Comparison of ENCODE assay signal across 11 cellular contexts in genomic region chr6:137879301-137879700, GRCh38. TPM values are rescaled to one million over a fixed set of nuclear protein-coding genes. Genes with fewer than 3 reads are reported as not detected.
A peak's percentile ranks its signal among the peaks of the same experiment; 100 is the strongest.
DNase-seq lines count a peak whose midpoint lies in the region; ATAC-seq and TF ChIP-seq lines count a peak whose summit lies in the region.
"Had no signal": no experiment of that assay in that cellular context is flagged by ENCODE, and none has a peak within 500 bp of the region (broad histone marks: within the 10 kb centered on the region; RNA-seq: fewer than 3 reads in every experiment).

No MANE protein-coding gene starts in this region.

- H3K27me3 ChIP-seq in CD4-positive, CD25-positive, alpha-beta regulatory T cell (ENCODE audit: control insufficient read depth, insufficient read depth, low read length) = no peaks in the 10 kb centered on the region

- peaks cover 86% of the 10 kb centered on the region for H3K36me3 ChIP-seq in CD4-positive, CD25-positive, alpha-beta regulatory T cell (ENCODE audit: control insufficient read depth, insufficient read depth, low read length)
- H3K36me3 ChIP-seq in ES-I3 (ENCODE audit: insufficient read depth, low read length) = peaks cover 5% of the 10 kb centered on the region; the same call in 1 of the 2 replicates

- peak overlapping the region; percentile 89 to 93 (median 92) for H3K27ac Mint-ChIP-seq in CD4-positive, CD25-positive, alpha-beta regulatory T cell

- peak overlapping the region; percentile 97 for H3K27ac ChIP-seq in CD4-positive, CD25-positive, alpha-beta regulatory T cell (ENCODE audit: insufficient read depth, low read length, poor library complexity, severe bottlenecking)
- H3K27ac ChIP-seq in coronary artery = peak overlapping the region; percentile 13 to 19

- H3K36me3 Mint-ChIP-seq in CD4-positive, CD25-positive, alpha-beta regulatory T cell = peaks cover 75% of the 10 kb centered on the region

- peak overlapping the region; percentile 56 to 79 (median 74) for H3K4me3 Mint-ChIP-seq in CD4-positive, CD25-positive, alpha-beta regulatory T cell

- intact Hi-C loops in sciatic nerve (cut with DNase I) = no loop called here

- no peak for TF ChIP-seq CTCF in coronary artery (IDR thresholded peaks at IDR 0.05)

- peak overlapping the region; percentile 58 for H3K4me3 ChIP-seq in CD4-positive, CD25-positive, alpha-beta regulatory T cell (ENCODE audit: low read depth, low read length)
- H3K4me3 ChIP-seq in coronary artery = peak overlapping the region; percentile 5
- H3K4me3 ChIP-seq: mucosa of descending colon had no signal

- peaks cover 0 to 7% (median 0%) of the 10 kb centered on the region in 7 donors for H3K9me3 Mint-ChIP-seq in CD4-positive, CD25-positive, alpha-beta regulatory T cell

- H3K9ac ChIP-seq in ES-I3 (ENCODE audit: low read depth, low read length) = peak overlapping the region; percentile 31; the same call in 1 of the 2 replicates

- peaks cover 12% of the 10 kb centered on the region for H3K27me3 Mint-ChIP-seq in CD4-positive, CD25-positive, alpha-beta regulatory T cell

- CTCF ChIA-PET in HEK293T (lab: Yijun Ruan, JAX) = no interaction called here

- peaks cover 94% of the 10 kb centered on the region for H3K4me1 ChIP-seq in CD4-positive, CD25-positive, alpha-beta regulatory T cell (ENCODE audit: control insufficient read depth, insufficient read depth, low read length, poor library complexity, severe bottlenecking)
- H3K4me1 ChIP-seq in ES-I3 (ENCODE audit: insufficient read depth, low read length) = peaks cover 24% of the 10 kb centered on the region

- no peak for ATAC-seq in CD4-positive, CD25-positive, alpha-beta regulatory T cell (ENCODE audit: low read depth in 2 of 2)
- peak; percentile 4 for ATAC-seq in sciatic nerve
- ATAC-seq: mucosa of descending colon had no signal

- POLR2A ChIA-PET in HEK293T (lab: Yijun Ruan, JAX) = no interaction called here

- H3K4me1 Mint-ChIP-seq in CD4-positive, CD25-positive, alpha-beta regulatory T cell = peaks cover 39 to 96% (median 69%) of the 10 kb centered on the region in 4 donors

- no peaks in the 10 kb centered on the region for H3K9me3 ChIP-seq in CD4-positive, CD25-positive, alpha-beta regulatory T cell (ENCODE audit: control insufficient read depth in 2 of 2, low read length in 2 of 2)
- no peaks in the 10 kb centered on the region for H3K9me3 ChIP-seq in ES-I3 (ENCODE audit: control insufficient read depth, insufficient read depth, low read length)
- H3K9me3 ChIP-seq: mucosa of descending colon had no signal

- DNase-seq in CD4-positive, CD25-positive, alpha-beta regulatory T cell = no peak
- no peak for DNase-seq in coronary artery (ENCODE audit: low spot score)
- no peak for DNase-seq in sciatic nerve (ENCODE audit: low spot score)
- DNase-seq in NCI-H1694 treated with DMSO at 0.1 percent for 48 hours (lab: John Stamatoyannopoulos, UW) = no peak
- DNase-seq in HEK293T (ENCODE audit: extremely low spot score) = no peak
- DNase-seq in DMS79 treated with DMSO at 0.1 percent for 48 hours (lab: John Stamatoyannopoulos, UW) = no peak
- DNase-seq: anterior cingulate cortex; NCI-H2107; stimulated activated CD4-positive, alpha-beta T cell treated with anti-CD3 and anti-CD28 coated beads, Interleukin-4, amount 100 ng/mL, for 24 hours had no signal

TF ChIP-seq in HEK293T, 16 proteins besides CTCF, POLR2A, EP300 and RAD21:
- TF ChIP-seq FOXM1 (IDR thresholded peaks at IDR 0.05; ENCODE audit: borderline replicate concordance) = no peak
- TF ChIP-seq NFRKB (IDR thresholded peaks at IDR 0.05) = no peak
- TF ChIP-seq FOXK2 (IDR thresholded peaks at IDR 0.05) = no peak
- TF ChIP-seq SUZ12 (IDR thresholded peaks at IDR 0.05) = no peak
- no peak for TF ChIP-seq ELF4 (IDR thresholded peaks at IDR 0.05)
- TF ChIP-seq LEF1 (IDR thresholded peaks at IDR 0.05; ENCODE audit: borderline replicate concordance) = no peak
- TF ChIP-seq HDGF (IDR thresholded peaks at IDR 0.05; ENCODE audit: borderline replicate concordance) = no peak
- TF ChIP-seq CTBP1 (IDR thresholded peaks at IDR 0.05; ENCODE audit: borderline replicate concordance) = no peak
TF ChIP-seq in HEK293T: peak in this region for 0.

RNA-seq across cellular contexts. Expression of gene TNFAIP3, which starts 12.2 kb away (rescaled TPM):
- total RNA-seq in CD4-positive, CD25-positive, alpha-beta regulatory T cell = 3,783 TPM
- 100 to 1,000 TPM in 2 of 4 donors, 10 to 100 TPM in 2; 70.5 to 103 (median 86.4) TPM for polyA plus RNA-seq in CD4-positive, CD25-positive, alpha-beta regulatory T cell
- total RNA-seq in sciatic nerve = 37.5 TPM

Comparison
In these comparisons a context has a peak if more than half of its experiments do, and no peak if none do; other contexts are left out.
1. RNA of gene TNFAIP3, which starts 12.2 kb away (total RNA-seq): 3,783 TPM in CD4-positive, CD25-positive, alpha-beta regulatory T cell (single experiment); 37.5 TPM in sciatic nerve (single experiment); every median in the first group is over 10 times any median in the second.